Comparison of ENCODE assay signal across 8 cellular contexts in the genomic region with DNA sequence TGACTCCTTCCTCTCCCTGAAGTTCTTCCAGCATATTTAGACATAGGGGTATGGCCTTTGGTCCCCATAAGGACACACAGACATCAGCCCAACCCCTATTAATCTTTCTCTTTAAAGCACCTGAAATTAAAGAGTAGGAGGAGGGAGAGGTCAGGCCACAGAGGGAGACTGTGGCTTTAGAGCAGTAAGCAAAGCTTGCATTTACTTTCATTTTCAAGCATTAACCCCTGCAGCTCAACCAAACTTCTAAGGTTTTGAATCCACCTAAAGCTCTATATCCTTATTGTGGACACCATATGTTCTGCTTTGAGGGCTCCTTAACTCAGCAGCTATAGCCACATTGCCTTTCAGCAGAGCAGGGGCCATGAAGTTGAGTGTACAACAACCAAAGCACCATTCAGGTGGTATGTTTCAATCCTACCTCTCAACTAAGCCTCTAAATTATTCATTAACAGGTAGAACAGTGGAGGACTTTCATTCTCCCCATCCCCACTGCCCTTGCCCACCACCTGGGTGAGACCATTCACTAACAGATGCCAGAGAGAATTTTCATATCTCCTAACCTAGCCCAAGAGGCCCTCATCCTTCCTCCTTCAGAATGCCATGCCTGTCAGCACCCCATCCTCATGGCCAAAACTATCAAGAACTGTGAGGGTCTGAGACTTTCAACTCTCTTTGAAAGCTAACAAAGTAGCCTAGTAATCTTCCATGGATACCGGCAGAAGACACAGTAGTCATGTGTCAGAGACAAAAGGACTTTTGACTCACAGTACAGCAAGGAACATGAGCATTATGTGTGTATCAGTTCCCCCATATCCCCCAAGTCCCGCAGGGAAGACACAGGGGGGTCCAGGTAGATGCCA. TPM values are rescaled to one million over a fixed set of nuclear protein-coding genes. Genes with fewer than 3 reads are reported as not detected.
DNase-seq lines count a peak whose midpoint lies in the region; FAIRE-seq and TF ChIP-seq lines count a peak whose summit lies in the region.

No MANE protein-coding gene starts in this region.

- H3K4me3 ChIP-seq in OCI-LY1 (ENCODE audit: low read depth, low read length, poor library complexity, severe bottlenecking) (no peak overlapping the region), Peyer's patch (peak overlapping the region in 1 of 4 donors; percentile 22)

- no peak overlapping the region for H2AFZ ChIP-seq in OCI-LY1 (ENCODE audit: low read length)

- TF ChIP-seq CTCF in OCI-LY1 (IDR thresholded peaks at IDR 0.05; ENCODE audit: low read length) = no peak
- TF ChIP-seq CTCF in Peyer's patch (IDR thresholded peaks at IDR 0.05) = no peak

- H3F3A ChIP-seq in OCI-LY1 (ENCODE audit: insufficient read depth, low read length) = no peaks in the 10 kb centered on the region

- H4K20me1 ChIP-seq in OCI-LY1 (ENCODE audit: insufficient read depth, low read length) = no peaks in the 10 kb centered on the region

- no peak overlapping the region for H3K27ac ChIP-seq in OCI-LY1 (ENCODE audit: low read depth, low read length, poor library complexity, severe bottlenecking)
- H3K27ac ChIP-seq in Peyer's patch = peak overlapping the region in 1 of 4 donors; percentile 23

- H3K9ac ChIP-seq in OCI-LY1 (ENCODE audit: low read length) = no peak overlapping the region

- peaks cover 47% of the 10 kb centered on the region for H3K79me2 ChIP-seq in OCI-LY1 (ENCODE audit: insufficient read depth, low read length)

- DNase-seq in GM18507 (ENCODE audit: extremely low spot score, insufficient read length, low read depth) (no peak), H4 (ENCODE audit: low spot score) (peak; percentile 27), lung microvascular endothelial cell (ENCODE audit: low read depth in 2 of 2) (peak; percentile 19 to 23), Peyer's patch (no peak), HUDEP-2 (lab: John Stamatoyannopoulos, UW; ENCODE audit: unreplicated experiment in 76 of 76) (no peak), NCI-H446 treated with DMSO at 0.1 percent for 48 hours (lab: John Stamatoyannopoulos, UW) (no peak)
- no peak for DNase-seq in stimulated activated CD4-positive, alpha-beta T cell treated with anti-CD3 and anti-CD28 coated beads, Interleukin-2, amount 100 ng/mL, for 24 hours

- H3K9me3 ChIP-seq in OCI-LY1 (ENCODE audit: low read length) (no peaks in the 10 kb centered on the region), Peyer's patch (no peaks in the 10 kb centered on the region)

- H3K9me2 ChIP-seq in OCI-LY1 (ENCODE audit: low read depth, low read length) = no peaks in the 10 kb centered on the region

- no peaks in the 10 kb centered on the region for H3K27me3 ChIP-seq in OCI-LY1 (ENCODE audit: insufficient read depth, low read length)
- H3K27me3 ChIP-seq in Peyer's patch = no peaks in the 10 kb centered on the region

- peaks cover 6% of the 10 kb centered on the region for H3K4me1 ChIP-seq in OCI-LY1 (ENCODE audit: insufficient read depth, low read length, severe bottlenecking)
- peaks cover 0 to 8% (median 2%) of the 10 kb centered on the region in 4 donors for H3K4me1 ChIP-seq in Peyer's patch

- H3K4me2 ChIP-seq in OCI-LY1 (ENCODE audit: low read length) = peak overlapping the region; percentile 4; the same call in 1 of the 2 replicates

- no peak for TF ChIP-seq POLR2A in Peyer's patch (IDR thresholded peaks at IDR 0.05)

- FAIRE-seq in GM18507 (lab: Jason Lieb, UNC) = peak; percentile 87

- H3K36me3 ChIP-seq in OCI-LY1 (ENCODE audit: insufficient read depth, low read length) (peaks cover 6% of the 10 kb centered on the region; the same call in 1 of the 2 replicates), Peyer's patch (no peaks in the 10 kb centered on the region)

RNA-seq across cellular contexts. Expression of a gene that starts 20.8 kb away (rescaled TPM):
- 13.9 and 15.4 TPM in 2 replicates for total RNA-seq in H4 (2014; rRNA removed; shearing (Covaris generic))
- total RNA-seq in lung microvascular endothelial cell (6.3 and 7.5 TPM in 2 replicates), Peyer's patch (10 to 100 TPM in 1 of 4 donors, 1 to 10 TPM in 3; 8.7 to 13.0 (median 9.4) TPM)

RNA-seq across cellular contexts. Expression of a gene that starts 45.2 kb away (rescaled TPM):
- total RNA-seq in H4 (2014; rRNA removed; shearing (Covaris generic)) = 99.9 and 103 TPM in 2 replicates
- total RNA-seq in lung microvascular endothelial cell (73.2 and 82.6 TPM in 2 replicates), Peyer's patch (100 to 1,000 TPM in 1 of 4 donors, 10 to 100 TPM in 3; 34.3 to 116 (median 43.5) TPM)

Comparison
In these comparisons a context has a peak if more than half of its experiments do, and no peak if none do; other contexts are left out.
1. DNase-seq: peak in H4 (single experiment) and lung microvascular endothelial cell (2 of 2); none in GM18507 (single experiment), Peyer's patch (0 of 3), stimulated activated CD4-positive, alpha-beta T cell treated with anti-CD3 and anti-CD28 coated beads, Interleukin-2, amount 100 ng/mL, for 24 hours (0 of 2), HUDEP-2 (0 of 76) and NCI-H446 treated with DMSO at 0.1 percent for 48 hours (single experiment).